8 cellular contexts compared by ENCODE assay signal in genomic region chr1:120142512-120143263, GRCh38. TPM values are rescaled to one million over a fixed set of nuclear protein-coding genes. Genes with fewer than 3 reads are reported as not detected.
A peak's percentile ranks its signal among the peaks of the same experiment; 100 is the strongest.
DNase-seq lines count a peak whose midpoint lies in the region; ATAC-seq and TF ChIP-seq lines count a peak whose summit lies in the region.
"Not testable (repeated sequence)": the region's sequence is repeated elsewhere in the genome, so short reads cannot be mapped to it uniquely, and the experiment has no call there.

No MANE protein-coding gene starts in this region.

- H3K4me1 ChIP-seq in BLaER1: peaks cover 25% of the 10 kb centered on the region
- not testable (repeated sequence) for H3K4me1 ChIP-seq in lung (ENCODE audit: control insufficient read depth in 2 of 2, insufficient read depth in 2 of 2, low read length in 2 of 2)

- not testable (repeated sequence) for H3K27ac ChIP-seq in BLaER1; lung (ENCODE audit: low read depth in 1 of 2, low read length in 1 of 2)
- peak overlapping the region; percentile 88 for H3K27ac ChIP-seq in brain microvascular endothelial cell

- not testable (repeated sequence) for H3K9me3 ChIP-seq in BLaER1; lung (ENCODE audit: control insufficient read depth in 2 of 2, insufficient read depth in 1 of 2, low read length in 1 of 2)

- not testable (repeated sequence) for H3K36me3 ChIP-seq in BLaER1; brain microvascular endothelial cell (replicated peaks); lung (ENCODE audit: control insufficient read depth in 2 of 2, insufficient read depth in 2 of 2, low read length in 2 of 2)

- H4K20me1 ChIP-seq in BLaER1: not testable (repeated sequence)

- peak overlapping the region; percentile 60 for H3K4me2 ChIP-seq in BLaER1

- TF ChIP-seq CTCF in brain microvascular endothelial cell (IDR thresholded peaks at IDR 0.05; ENCODE audit: low read depth, low read length, missing control alignments); lung (IDR thresholded peaks at IDR 0.05; ENCODE audit: control extremely low read depth, extremely low read depth): not testable (repeated sequence)

- H3K27me3 ChIP-seq in BLaER1; brain microvascular endothelial cell (replicated peaks); lung (ENCODE audit: control insufficient read depth, insufficient read depth): not testable (repeated sequence)

- DNase-seq in NOMO-1 treated with DMSO at 0.1 percent for 48 hours (lab: John Stamatoyannopoulos, UW; ENCODE audit: unreplicated experiment) (peak; percentile 77), brain microvascular endothelial cell (peak; percentile 93)
- peak; percentile 51 to 65 for DNase-seq in activated CD4-positive, alpha-beta T cell treated with anti-CD3 and anti-CD28 coated beads, Interleukin-2, amount 50 U/mL, for 48 hours
- not testable (repeated sequence) for DNase-seq in lung (ENCODE audit: low spot score)
- peak in 2 of 3 experiments; percentile 9 to 41 for DNase-seq in stimulated activated CD4-positive, alpha-beta T cell treated with anti-CD3 and anti-CD28 coated beads, TNF-alpha, amount 100 ng/mL, for 4 hours (ENCODE audit: low read depth in 3 of 3)

- not testable (repeated sequence) for H3K9ac ChIP-seq in BLaER1

- in situ Hi-C loops in brain microvascular endothelial cell (cut with HindIII; ENCODE audit: low pct_ligation_motif_present, low sequenced_read_pairs): not testable (repeated sequence)

- 41 to 54% methylated on average over 12 of the region's 14 CpGs for WGBS in lung, 2 donors

- not testable (repeated sequence) for H3K4me3 ChIP-seq in BLaER1; brain microvascular endothelial cell (ENCODE audit: low read depth, low read length); lung

- ATAC-seq in GM19395 (IDR thresholded peaks at IDR 0.05; ENCODE audit: unreplicated experiment) (peak; percentile 99), HG03060 (IDR thresholded peaks at IDR 0.05; ENCODE audit: low read depth, unreplicated experiment) (peak; percentile 96), lung (ENCODE audit: insufficient read depth, low FRiP score) (peak; percentile 19)

RNA-seq across cellular contexts. Expression of gene SEC22B, which starts 33.6 kb away (rescaled TPM):
- total RNA-seq in lung: 10 to 100 TPM; 27.0 to 50.8 TPM
- polyA plus RNA-seq in lung: 10 to 100 TPM; 20.6 to 24.4 TPM

Comparison
In these comparisons a context has a peak if more than half of its experiments do, and no peak if none do; other contexts are left out.
1. ATAC-seq: peak in every context shown above with its lines; median percentile 99 in GM19395; 96 in HG03060; 19 in lung.